8 cellular contexts compared by ENCODE assay signal in genomic region chr1:84996846-84997666, GRCh38. TPM values are rescaled to one million over a fixed set of nuclear protein-coding genes. Genes with fewer than 3 reads are reported as not detected.
DNase-seq lines count a peak whose midpoint lies in the region; ATAC-seq, FAIRE-seq and TF ChIP-seq lines count a peak whose summit lies in the region.

Gene MCOLN2, minus strand, starts transcription at chr1:84997113. Its CDS starts 241 bp downstream, at chr1:84996872.

- H3K4me3 ChIP-seq in fibroblast of villous mesenchyme (ENCODE audit: low read depth, low read length) (peak within 1 kb of the TSS; percentile 62), neutrophil (ENCODE audit: low read depth in 1 of 2, low read length in 1 of 2) (peak within 1 kb of the TSS; percentile 32 to 57)

- H3K27ac ChIP-seq in neutrophil = no peak within 1 kb of the TSS

- peaks cover 23 to 28% of the 10 kb centered on the region in 2 experiments for H3K4me1 ChIP-seq in neutrophil (ENCODE audit: control insufficient read depth in 1 of 2, insufficient read depth in 1 of 2, low read depth in 1 of 2, low read length in 1 of 2)

- TF ChIP-seq CTCF in fibroblast of villous mesenchyme (IDR thresholded peaks at IDR 0.05; ENCODE audit: insufficient read depth, low read depth, low read length) (no peak), neutrophil (IDR thresholded peaks at IDR 0.05) (no peak)

- peaks cover 89% of the 10 kb centered on the region for H3K27me3 ChIP-seq in neutrophil

- peaks cover 26% of the 10 kb centered on the region for H3K27me3 Mint-ChIP-seq in activated T-cell treated with anti-CD3 and anti-CD28 coated beads, Interleukin-2, amount 50 U/mL, for 4 hours (ENCODE audit: low read depth)

- ATAC-seq in HG02970 (IDR thresholded peaks at IDR 0.05; ENCODE audit: low FRiP score, unreplicated experiment) = peak; percentile 47
- ATAC-seq in activated T-cell treated with anti-CD3 and anti-CD28 coated beads, Interleukin-2, amount 50 U/mL, for 4 hours = peak; percentile 72 to 78
- ATAC-seq in HG03097 (IDR thresholded peaks at IDR 0.05; ENCODE audit: low FRiP score, unreplicated experiment) = no peak

- peak; percentile 90 for DNase-seq in AG08396 (ENCODE audit: low spot score)
- no peak for DNase-seq in GM18507 (ENCODE audit: extremely low spot score, insufficient read length, low read depth)
- peak; percentile 91 for DNase-seq in NCI-H510A treated with DMSO at 0.1 percent for 48 hours (lab: John Stamatoyannopoulos, UW)
- peak; percentile 50 for DNase-seq in activated T-cell treated with anti-CD3 and anti-CD28 coated beads, Interleukin-2, amount 50 U/mL, for 4 hours
- DNase-seq in fibroblast of villous mesenchyme (ENCODE audit: low read depth) = peak; percentile 16

- H3K9me3 Mint-ChIP-seq in activated T-cell treated with anti-CD3 and anti-CD28 coated beads, Interleukin-2, amount 50 U/mL, for 4 hours = no peaks in the 10 kb centered on the region

- no peaks in the 10 kb centered on the region for H3K9me3 ChIP-seq in neutrophil

- peaks cover 7% of the 10 kb centered on the region for H3K36me3 Mint-ChIP-seq in activated T-cell treated with anti-CD3 and anti-CD28 coated beads, Interleukin-2, amount 50 U/mL, for 4 hours (ENCODE audit: insufficient read depth)

- H3K36me3 ChIP-seq in neutrophil = no peaks in the 10 kb centered on the region

- FAIRE-seq in GM18507 (lab: Jason Lieb, UNC) = peak; percentile 9

- peaks cover 37% of the 10 kb centered on the region for H3K4me1 Mint-ChIP-seq in activated T-cell treated with anti-CD3 and anti-CD28 coated beads, Interleukin-2, amount 50 U/mL, for 4 hours (ENCODE audit: low read depth)

- peak within 1 kb of the TSS; percentile 84 for H3K4me3 Mint-ChIP-seq in activated T-cell treated with anti-CD3 and anti-CD28 coated beads, Interleukin-2, amount 50 U/mL, for 4 hours

RNA-seq across cellular contexts. Expression of gene MCOLN2, which starts in this region (rescaled TPM):
- total RNA-seq in activated T-cell treated with anti-CD3 and anti-CD28 coated beads, Interleukin-2, amount 50 U/mL, for 4 hours = 10 to 100 TPM; 32.9 to 67.7 (median 54.8) TPM
- 1.3 and 1.7 TPM in 2 replicates for total RNA-seq in fibroblast of villous mesenchyme

Comparison
In these comparisons a context has a peak if more than half of its experiments do, and no peak if none do; other contexts are left out.
1. RNA of gene MCOLN2 (total RNA-seq): 32.9 to 67.7 TPM in activated T-cell treated with anti-CD3 and anti-CD28 coated beads, Interleukin-2, amount 50 U/mL, for 4 hours; 1.3 to 1.7 TPM in fibroblast of villous mesenchyme; every median in the first group is over 10 times any median in the second.